19 cellular contexts compared by ENCODE assay signal in the genomic region with DNA sequence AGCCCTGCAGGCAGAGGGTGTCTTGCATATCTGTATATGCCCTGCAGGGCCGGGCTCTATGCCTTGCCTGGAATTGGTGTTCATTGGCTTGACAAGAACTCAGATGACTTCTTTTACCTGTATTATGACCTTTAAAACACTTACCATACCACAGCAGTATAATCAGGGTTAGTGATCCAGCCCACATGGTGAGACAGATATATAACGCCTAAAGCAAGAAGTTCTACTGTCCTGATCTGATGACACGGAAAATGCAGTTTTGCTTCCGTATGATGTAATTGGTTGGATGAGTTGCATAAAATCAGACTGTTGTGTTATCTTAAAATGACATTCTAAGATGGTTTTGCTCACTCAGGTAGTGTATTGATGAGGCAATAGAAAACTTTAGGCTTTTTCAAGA. TPM values are rescaled to one million over a fixed set of nuclear protein-coding genes. Genes with fewer than 3 reads are reported as not detected.
DNase-seq lines count a peak whose midpoint lies in the region; ATAC-seq, FAIRE-seq and TF ChIP-seq lines count a peak whose summit lies in the region.
"Had no signal": no experiment of that assay in that cellular context is flagged by ENCODE, and none has a peak within 500 bp of the region (broad histone marks: within the 10 kb centered on the region; RNA-seq: fewer than 3 reads in every experiment).

No MANE protein-coding gene starts in this region.

- WGBS in suprapubic skin, result 82% methylated on average over 4 of the region's 4 CpGs

- TF ChIP-seq EP300 in suprapubic skin (IDR thresholded peaks at IDR 0.05), result no peak

- no peaks in the 10 kb centered on the region for H3K27me3 Mint-ChIP-seq in activated naive CD4-positive, alpha-beta T cell treated with anti-CD3 and anti-CD28 coated beads, Interleukin-2, amount 10 ng/mL, durations not matched to agents 7 days and 5 days
- no peaks in the 10 kb centered on the region for H3K27me3 Mint-ChIP-seq in activated naive CD8-positive, alpha-beta T cell
- H3K27me3 Mint-ChIP-seq: CD4-positive, CD25-positive, alpha-beta regulatory T cell had no signal

- H3K4me3 ChIP-seq in bronchial epithelial cell (ENCODE audit: low read depth, low read length) (no peak overlapping the region), suprapubic skin (no peak overlapping the region)

- no peak for DNase-seq in activated naive CD4-positive, alpha-beta T cell treated with anti-CD3 and anti-CD28 coated beads, Interleukin-2, amount 10 ng/mL, durations not matched to agents 7 days and 5 days
- DNase-seq in activated naive CD4-positive, alpha-beta T cell (lab: John Stamatoyannopoulos, UW), result no peak
- DNase-seq in bronchial epithelial cell (ENCODE audit: low read depth) (no peak), suprapubic skin (ENCODE audit: low spot score in 2 of 2) (no peak)
- no peak for DNase-seq in stimulated activated CD4-positive, alpha-beta T cell treated with anti-CD3 and anti-CD28 coated beads, Interleukin-4, amount 100 ng/mL, for 24 hours
- DNase-seq: CD4-positive, CD25-positive, alpha-beta regulatory T cell; DMS79; Kasumi-1; NCI-H1694; NCI-H2081; NCI-H2171; NCI-H345; NCI-H524; NCI-H82 had no signal

- H3K36me3 ChIP-seq in bronchial epithelial cell (ENCODE audit: control insufficient read depth, insufficient read depth, low read length) (peaks cover 39% of the 10 kb centered on the region), suprapubic skin (peaks cover 99% of the 10 kb centered on the region)

- peak overlapping the region; percentile 8 for H3K27ac Mint-ChIP-seq in activated naive CD4-positive, alpha-beta T cell treated with anti-CD3 and anti-CD28 coated beads, Interleukin-2, amount 10 ng/mL, durations not matched to agents 7 days and 5 days
- H3K27ac Mint-ChIP-seq in activated naive CD8-positive, alpha-beta T cell, result peak overlapping the region; percentile 1

- no peaks in the 10 kb centered on the region for H3K9me3 ChIP-seq in suprapubic skin

- CTCF ChIA-PET in activated naive CD4-positive, alpha-beta T cell treated with anti-CD3 and anti-CD28 coated beads, Interleukin-2, amount 10 ng/mL, durations not matched to agents 7 days and 5 days (lab: Charles Lee), result no interaction called here

- ATAC-seq in HG02610 (IDR thresholded peaks at IDR 0.05; ENCODE audit: unreplicated experiment), result no peak
- ATAC-seq: Panc1 had no signal

- no peak overlapping the region for H3K4me3 Mint-ChIP-seq in activated naive CD4-positive, alpha-beta T cell treated with anti-CD3 and anti-CD28 coated beads, Interleukin-2, amount 10 ng/mL, durations not matched to agents 7 days and 5 days
- H3K4me3 Mint-ChIP-seq in activated naive CD8-positive, alpha-beta T cell, result no peak overlapping the region
- H3K4me3 Mint-ChIP-seq: CD4-positive, CD25-positive, alpha-beta regulatory T cell had no signal

- H3K27ac ChIP-seq in suprapubic skin, result no peak overlapping the region

- peaks cover 6% of the 10 kb centered on the region for H3K4me1 Mint-ChIP-seq in activated naive CD4-positive, alpha-beta T cell treated with anti-CD3 and anti-CD28 coated beads, Interleukin-2, amount 10 ng/mL, durations not matched to agents 7 days and 5 days
- H3K4me1 Mint-ChIP-seq in activated naive CD8-positive, alpha-beta T cell (ENCODE audit: low read depth), result peaks cover 27% of the 10 kb centered on the region

- H3K9me3 Mint-ChIP-seq in activated naive CD4-positive, alpha-beta T cell treated with anti-CD3 and anti-CD28 coated beads, Interleukin-2, amount 10 ng/mL, durations not matched to agents 7 days and 5 days, result no peaks in the 10 kb centered on the region
- no peaks in the 10 kb centered on the region for H3K9me3 Mint-ChIP-seq in activated naive CD8-positive, alpha-beta T cell (ENCODE audit: low read depth)
- H3K9me3 Mint-ChIP-seq: CD4-positive, CD25-positive, alpha-beta regulatory T cell had no signal

- H3K4me1 ChIP-seq in suprapubic skin, result no peaks in the 10 kb centered on the region

- no peak for TF ChIP-seq CTCF in bronchial epithelial cell (IDR thresholded peaks at IDR 0.05; ENCODE audit: insufficient read depth, low read length, severe bottlenecking)
- no peak for TF ChIP-seq CTCF in suprapubic skin (IDR thresholded peaks at IDR 0.05)

- TF ChIP-seq POLR2A in suprapubic skin (IDR thresholded peaks at IDR 0.05), result no peak

- FAIRE-seq in bronchial epithelial cell (lab: Jason Lieb, UNC), result peak; percentile 66
- FAIRE-seq: H54 had no signal

- peaks cover 77% of the 10 kb centered on the region for H3K36me3 Mint-ChIP-seq in activated naive CD4-positive, alpha-beta T cell treated with anti-CD3 and anti-CD28 coated beads, Interleukin-2, amount 10 ng/mL, durations not matched to agents 7 days and 5 days
- H3K36me3 Mint-ChIP-seq in activated naive CD8-positive, alpha-beta T cell, result peaks cover 4% of the 10 kb centered on the region

- H3K27me3 ChIP-seq in bronchial epithelial cell (ENCODE audit: control insufficient read depth, insufficient read depth, low read length), result no peaks in the 10 kb centered on the region
- H3K27me3 ChIP-seq in suprapubic skin, result no peaks in the 10 kb centered on the region

RNA-seq across cellular contexts. Expression of gene CCDC174, which starts 9.4 kb away (rescaled TPM):
- total RNA-seq in bronchial epithelial cell (5.8 and 8.7 TPM in 2 replicates), suprapubic skin (10 to 100 TPM; 11.2 to 39.3 (median 14.6) TPM)

RNA-seq across cellular contexts. Expression of gene C3orf20, which starts 14.0 kb away (rescaled TPM):
- under 0.01 TPM in 1 of 2 replicates, not detected in the other for total RNA-seq in bronchial epithelial cell
- under 1 TPM in 1 of 4 donors, not detected in 3; 0.21 TPM for total RNA-seq in suprapubic skin
- total RNA-seq: MCF 10A had no signal
